In genomic region chr7:50974240-50974639, GRCh38 we compare ENCODE assay signal across 18 cellular contexts.
DNase-seq lines count a peak whose midpoint lies in the region; ATAC-seq and TF ChIP-seq lines count a peak whose summit lies in the region.
"Had no signal": no experiment of that assay in that cellular context is flagged by ENCODE, and none has a peak within 500 bp of the region (broad histone marks: within the 10 kb centered on the region; RNA-seq: fewer than 3 reads in every experiment).

No MANE protein-coding gene starts in this region.

- no peak overlapping the region for H2BK120ac ChIP-seq in H9 (ENCODE audit: low read depth, low read length, poor library complexity, severe bottlenecking)

- H3K27me3 Mint-ChIP-seq in H9 (ENCODE audit: low read depth) (no peaks in the 10 kb centered on the region), neural progenitor cell (ENCODE audit: insufficient read depth, low read depth) (peaks cover 2% of the 10 kb centered on the region)
- peaks cover 8% of the 10 kb centered on the region for H3K27me3 Mint-ChIP-seq in activated T-cell treated with anti-CD3 and anti-CD28 coated beads, Interleukin-2, amount 50 U/mL, for 4 hours (ENCODE audit: low read depth)
- H3K27me3 Mint-ChIP-seq in naive thymus-derived CD4-positive, alpha-beta T cell: peaks cover 0 to 16% (median 13%) of the 10 kb centered on the region in 5 donors
- H3K27me3 Mint-ChIP-seq: IgD-negative memory B cell had no signal

- H2AFZ ChIP-seq in H9 (ENCODE audit: low read length): no peak overlapping the region
- H2AFZ ChIP-seq in neural progenitor cell (replicated peaks): no peak overlapping the region

- no peak overlapping the region for H3T11ph ChIP-seq in H9 (ENCODE audit: low read length)

- no peak overlapping the region for H3K27ac ChIP-seq in heart left ventricle
- H3K27ac ChIP-seq in right atrium auricular region: no peak overlapping the region
- no peak overlapping the region for H3K27ac ChIP-seq in BLaER1 treated with 17β-estradiol and CSF1 and Interleukin-3, amounts not matched to agents 10 nM and 100 nM
- H3K27ac ChIP-seq in H9 (ENCODE audit: insufficient read length, low read depth, low read length): no peak overlapping the region
- no peak overlapping the region for H3K27ac ChIP-seq in neural progenitor cell
- H3K27ac ChIP-seq in naive thymus-derived CD4-positive, alpha-beta T cell (ENCODE audit: low read depth, low read length): no peak overlapping the region

- no peak overlapping the region for H3K4ac ChIP-seq in H9 (ENCODE audit: low read depth, low read length)

- no peak overlapping the region for H3K4me3 ChIP-seq in heart left ventricle
- H3K4me3 ChIP-seq in right atrium auricular region: no peak overlapping the region
- H3K4me3 ChIP-seq in BLaER1 treated with 17β-estradiol and CSF1 and Interleukin-3, amounts not matched to agents 10 nM and 100 nM: no peak overlapping the region
- H3K4me3 ChIP-seq in neural progenitor cell: no peak overlapping the region
- H3K4me3 ChIP-seq in naive thymus-derived CD4-positive, alpha-beta T cell (ENCODE audit: low read length): no peak overlapping the region
- H3K4me3 ChIP-seq: GM12878 had no signal

- no peaks in the 10 kb centered on the region for H3K36me3 ChIP-seq in heart left ventricle
- H3K36me3 ChIP-seq in right atrium auricular region: no peaks in the 10 kb centered on the region
- no peaks in the 10 kb centered on the region for H3K36me3 ChIP-seq in BLaER1 treated with 17β-estradiol and CSF1 and Interleukin-3, amounts not matched to agents 10 nM and 100 nM
- H3K36me3 ChIP-seq in neural progenitor cell: no peaks in the 10 kb centered on the region
- no peaks in the 10 kb centered on the region for H3K36me3 ChIP-seq in naive thymus-derived CD4-positive, alpha-beta T cell (ENCODE audit: control insufficient read depth in 2 of 3, insufficient read depth in 3 of 3, low read length in 3 of 3)

- H3K9ac ChIP-seq in BLaER1 treated with 17β-estradiol and CSF1 and Interleukin-3, amounts not matched to agents 10 nM and 100 nM: no peak overlapping the region
- H3K9ac ChIP-seq in H9 (ENCODE audit: extremely low read depth, insufficient read length, low read length) (no peak overlapping the region), neural progenitor cell (no peak overlapping the region)

- no peaks in the 10 kb centered on the region for H3K4me1 ChIP-seq in heart left ventricle
- H3K4me1 ChIP-seq in right atrium auricular region: no peaks in the 10 kb centered on the region
- peaks cover 0 to 14% (median 6%) of the 10 kb centered on the region in 10 experiments; a peak in 11 of 20 replicates for H3K4me1 ChIP-seq in BLaER1 treated with 17β-estradiol and CSF1 and Interleukin-3, amounts not matched to agents 10 nM and 100 nM
- H3K4me1 ChIP-seq in H9 (ENCODE audit: insufficient read depth, low read length): no peaks in the 10 kb centered on the region
- no peaks in the 10 kb centered on the region for H3K4me1 ChIP-seq in neural progenitor cell
- no peaks in the 10 kb centered on the region for H3K4me1 ChIP-seq in naive thymus-derived CD4-positive, alpha-beta T cell (ENCODE audit: control insufficient read depth in 2 of 2, insufficient read depth in 2 of 2, low read length in 2 of 2)

- peak overlapping the region; percentile 33 for H3K23ac ChIP-seq in H9 (ENCODE audit: insufficient read length, low read depth, low read length)

- peak overlapping the region in 6 of 11 experiments; percentile 18 to 33 (median 28); a peak in 6 of 22 replicates for H3K4me2 ChIP-seq in BLaER1 treated with 17β-estradiol and CSF1 and Interleukin-3, amounts not matched to agents 10 nM and 100 nM
- H3K4me2 ChIP-seq in H9 (ENCODE audit: insufficient read depth, insufficient read length, low read length) (no peak overlapping the region), neural progenitor cell (no peak overlapping the region)

- peaks cover 0 to 8% (median 2%) of the 10 kb centered on the region in 3 experiments; a peak in 5 of 7 replicates for H3K36me3 Mint-ChIP-seq in H9 (ENCODE audit: insufficient read depth in 1 of 3, low read depth in 3 of 3)
- peaks cover 2% of the 10 kb centered on the region for H3K36me3 Mint-ChIP-seq in neural progenitor cell
- H3K36me3 Mint-ChIP-seq in activated T-cell treated with anti-CD3 and anti-CD28 coated beads, Interleukin-2, amount 50 U/mL, for 4 hours (ENCODE audit: insufficient read depth): no peaks in the 10 kb centered on the region
- no peaks in the 10 kb centered on the region for H3K36me3 Mint-ChIP-seq in naive thymus-derived CD4-positive, alpha-beta T cell
- H3K36me3 Mint-ChIP-seq: CD14-positive monocyte; CD4-positive, alpha-beta memory T cell; IgD-negative memory B cell had no signal

- H3K27ac Mint-ChIP-seq in H9 (no peak overlapping the region), neural progenitor cell (peak overlapping the region; percentile 57)
- peak overlapping the region in 1 of 9 donors; percentile 27 for H3K27ac Mint-ChIP-seq in naive thymus-derived CD4-positive, alpha-beta T cell
- H3K27ac Mint-ChIP-seq: CD14-positive monocyte; CD4-positive, alpha-beta memory T cell; IgD-negative memory B cell had no signal

- H2AK5ac ChIP-seq in H9 (ENCODE audit: insufficient read length, low read length): no peak overlapping the region

- H3K23me2 ChIP-seq in H9 (ENCODE audit: insufficient read length, low read depth, low read length, poor library complexity, severe bottlenecking): no peaks in the 10 kb centered on the region

- H3K79me2 ChIP-seq in H9 (ENCODE audit: insufficient read depth, low read length) (no peaks in the 10 kb centered on the region), neural progenitor cell (ENCODE audit: low read depth) (no peaks in the 10 kb centered on the region)

- peaks cover 0 to 6% of the 10 kb centered on the region in 2 experiments; a peak in 2 of 5 replicates for H3K9me3 Mint-ChIP-seq in H9
- peaks cover 23% of the 10 kb centered on the region for H3K9me3 Mint-ChIP-seq in neural progenitor cell
- H3K9me3 Mint-ChIP-seq in activated T-cell treated with anti-CD3 and anti-CD28 coated beads, Interleukin-2, amount 50 U/mL, for 4 hours: no peaks in the 10 kb centered on the region
- peaks cover 0 to 8% (median 3%) of the 10 kb centered on the region in 11 donors for H3K9me3 Mint-ChIP-seq in naive thymus-derived CD4-positive, alpha-beta T cell

- no peak overlapping the region for H4K91ac ChIP-seq in H9 (ENCODE audit: insufficient read length, low read depth, low read length)

- no peaks in the 10 kb centered on the region for H3K27me3 ChIP-seq in heart left ventricle
- no peaks in the 10 kb centered on the region for H3K27me3 ChIP-seq in right atrium auricular region
- H3K27me3 ChIP-seq in BLaER1 treated with 17β-estradiol and CSF1 and Interleukin-3, amounts not matched to agents 10 nM and 100 nM: no peaks in the 10 kb centered on the region
- H3K27me3 ChIP-seq in H9 (ENCODE audit: insufficient read depth, low read length): no peaks in the 10 kb centered on the region
- no peaks in the 10 kb centered on the region for H3K27me3 ChIP-seq in neural progenitor cell
- H3K27me3 ChIP-seq in naive thymus-derived CD4-positive, alpha-beta T cell (ENCODE audit: control insufficient read depth in 2 of 2, insufficient read depth in 2 of 2, low read length in 2 of 2): no peaks in the 10 kb centered on the region

- no peak overlapping the region for H2BK5ac ChIP-seq in H9 (ENCODE audit: insufficient read length, low read length)

- no peak overlapping the region for H4K8ac ChIP-seq in H9 (replicated peaks; ENCODE audit: insufficient read length, low read depth, low read length)

- H3K9me3 ChIP-seq in heart left ventricle: peaks cover 0 to 20% (median 0%) of the 10 kb centered on the region in 12 donors
- peaks cover 0 to 20% of the 10 kb centered on the region in 2 donors for H3K9me3 ChIP-seq in right atrium auricular region
- peaks cover 6 to 27% (median 11%) of the 10 kb centered on the region in 11 experiments; a peak in 16 of 22 replicates for H3K9me3 ChIP-seq in BLaER1 treated with 17β-estradiol and CSF1 and Interleukin-3, amounts not matched to agents 10 nM and 100 nM (replicated peaks in 1 of 11)
- no peaks in the 10 kb centered on the region for H3K9me3 ChIP-seq in H9 (ENCODE audit: control insufficient read depth, low read depth, low read length)
- H3K9me3 ChIP-seq in neural progenitor cell (ENCODE audit: low read depth): no peaks in the 10 kb centered on the region
- H3K9me3 ChIP-seq in naive thymus-derived CD4-positive, alpha-beta T cell (ENCODE audit: control insufficient read depth in 2 of 3, low read length in 3 of 3): no peaks in the 10 kb centered on the region

- H4K20me1 ChIP-seq in BLaER1 treated with 17β-estradiol and CSF1 and Interleukin-3, amounts not matched to agents 10 nM and 100 nM: no peaks in the 10 kb centered on the region
- no peaks in the 10 kb centered on the region for H4K20me1 ChIP-seq in H9 (ENCODE audit: control insufficient read depth, insufficient read depth, insufficient read length)
- H4K20me1 ChIP-seq in neural progenitor cell (ENCODE audit: low read depth): no peaks in the 10 kb centered on the region

- no peak for TF ChIP-seq CTCF in heart left ventricle (IDR thresholded peaks at IDR 0.05)
- no peak for TF ChIP-seq CTCF in right atrium auricular region (IDR thresholded peaks at IDR 0.05)
- TF ChIP-seq CTCF in H9 (conservative IDR thresholded peaks at IDR 0.05): no peak
- TF ChIP-seq CTCF in neural progenitor cell (IDR thresholded peaks at IDR 0.05): no peak

- no peak overlapping the region; the same call in 1 of the 2 replicates for H3K14ac ChIP-seq in H9 (ENCODE audit: insufficient read depth, low read length)

- DNase-seq in heart left ventricle (no peak), right atrium auricular region (ENCODE audit: low spot score) (no peak), H9 (no peak), neural progenitor cell (ENCODE audit: low spot score) (no peak)
- no peak for DNase-seq in activated T-cell treated with anti-CD3 and anti-CD28 coated beads, Interleukin-2, amount 50 U/mL, for 4 hours
- no peak for DNase-seq in naive thymus-derived CD4-positive, alpha-beta T cell
- DNase-seq: ACHN; CD4-positive, alpha-beta memory T cell; DMS153; DND-41; EL; GOT3; H7 had no signal

- WGBS in heart left ventricle, 4 donors: 50 to 65% (median 57%) methylated on average over 5 of the region's 5 CpGs
- no CpG with 5 or more reads among the region's 5 CpGs for WGBS in H9 (ENCODE audit: extremely low coverage, insufficient read length, low lambda C conversion rate)

- no peak overlapping the region for H2BK12ac ChIP-seq in H9 (ENCODE audit: insufficient read length, low read depth, low read length)

- no peak overlapping the region for H3K56ac ChIP-seq in H9 (ENCODE audit: insufficient read length, low read depth, low read length)

- no peaks in the 10 kb centered on the region for H3F3A ChIP-seq in neural progenitor cell (ENCODE audit: low read depth)

- H3K4me1 Mint-ChIP-seq in H9: no peaks in the 10 kb centered on the region
- no peaks in the 10 kb centered on the region for H3K4me1 Mint-ChIP-seq in neural progenitor cell
- H3K4me1 Mint-ChIP-seq in activated T-cell treated with anti-CD3 and anti-CD28 coated beads, Interleukin-2, amount 50 U/mL, for 4 hours (ENCODE audit: low read depth): no peaks in the 10 kb centered on the region
- peaks cover 0 to 5% (median 0%) of the 10 kb centered on the region in 7 donors for H3K4me1 Mint-ChIP-seq in naive thymus-derived CD4-positive, alpha-beta T cell
- H3K4me1 Mint-ChIP-seq: CD4-positive, alpha-beta memory T cell; IgD-negative memory B cell had no signal

- H3K4me3 Mint-ChIP-seq in H9: no peak overlapping the region
- peak overlapping the region; percentile 62 for H3K4me3 Mint-ChIP-seq in neural progenitor cell
- H3K4me3 Mint-ChIP-seq in activated T-cell treated with anti-CD3 and anti-CD28 coated beads, Interleukin-2, amount 50 U/mL, for 4 hours: no peak overlapping the region
- no peak overlapping the region for H3K4me3 Mint-ChIP-seq in naive thymus-derived CD4-positive, alpha-beta T cell
- H3K4me3 Mint-ChIP-seq: CD4-positive, alpha-beta memory T cell had no signal

- peak in 3 of 4 donors; percentile 29 to 69 (median 64) for ATAC-seq in heart left ventricle
- ATAC-seq in activated T-cell treated with anti-CD3 and anti-CD28 coated beads, Interleukin-2, amount 50 U/mL, for 4 hours: no peak
- ATAC-seq in naive thymus-derived CD4-positive, alpha-beta T cell: no peak
- ATAC-seq: GM12878, HepG2 had no signal

- H2BK15ac ChIP-seq in H9 (ENCODE audit: low read depth, low read length): no peak overlapping the region

- CTCF ChIA-PET in naive thymus-derived CD4-positive, alpha-beta T cell (lab: Charles Lee): no interaction called here

- POLR2A ChIA-PET in naive thymus-derived CD4-positive, alpha-beta T cell (lab: Charles Lee): no interaction called here

- no peak overlapping the region for H4K5ac ChIP-seq in H9 (ENCODE audit: insufficient read length, low read depth, low read length)

- no peak for TF ChIP-seq POLR2A in heart left ventricle (IDR thresholded peaks at IDR 0.05)

- H3K79me1 ChIP-seq in H9 (ENCODE audit: insufficient read depth, low read depth, low read length, poor library complexity, severe bottlenecking): no peaks in the 10 kb centered on the region

- no peak overlapping the region for H3K18ac ChIP-seq in H9 (ENCODE audit: insufficient read length, low read depth, low read length)

- intact Hi-C loops in heart left ventricle (cut with DNase I): no loop called here
- intact Hi-C loops in naive thymus-derived CD4-positive, alpha-beta T cell (cut with micrococcal nuclease): no loop called here

- H2BK20ac ChIP-seq in H9 (ENCODE audit: low read depth, low read length, poor library complexity, severe bottlenecking): no peak overlapping the region

Comparison
In these comparisons a context has a peak if more than half of its experiments do, and no peak if none do; other contexts are left out.
1. ATAC-seq: peak in heart left ventricle (3 of 4); none in activated T-cell treated with anti-CD3 and anti-CD28 coated beads, Interleukin-2, amount 50 U/mL, for 4 hours (0 of 2) and naive thymus-derived CD4-positive, alpha-beta T cell (single experiment).
2. H3K4me2 ChIP-seq: peak in BLaER1 treated with 17β-estradiol and CSF1 and Interleukin-3, amounts not matched to agents 10 nM and 100 nM (6 of 11); none in H9 (single experiment) and neural progenitor cell (single experiment).